15 cellular contexts compared by ENCODE assay signal in the genomic region with DNA sequence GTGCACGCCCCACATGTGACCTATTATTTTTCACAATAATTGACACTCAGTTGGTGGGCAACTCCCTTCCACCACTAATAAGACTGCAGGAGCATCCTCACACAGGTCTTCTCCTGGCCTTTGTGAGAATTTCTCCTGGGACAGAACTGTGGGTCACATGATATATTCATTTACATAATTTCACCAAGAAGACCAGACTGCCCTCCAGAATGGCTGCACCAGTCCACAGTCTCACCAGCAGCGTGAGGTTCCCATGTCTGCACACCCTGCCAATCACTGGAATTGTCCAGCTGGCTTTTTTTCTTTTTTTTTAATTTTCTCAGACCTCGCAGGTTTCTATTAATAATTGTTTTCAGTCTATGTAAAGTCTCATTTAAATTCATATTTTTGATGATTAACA. TPM values are rescaled to one million over a fixed set of nuclear protein-coding genes. Genes with fewer than 3 reads are reported as not detected.
A peak's percentile ranks its signal among the peaks of the same experiment; 100 is the strongest.
DNase-seq lines count a peak whose midpoint lies in the region; ATAC-seq lines count a peak whose summit lies in the region.
"Had no signal": no experiment of that assay in that cellular context is flagged by ENCODE, and none has a peak within 500 bp of the region (broad histone marks: within the 10 kb centered on the region; RNA-seq: fewer than 3 reads in every experiment).

No MANE protein-coding gene starts in this region.

- ATAC-seq in activated naive CD4-positive, alpha-beta T cell treated with anti-CD3 and anti-CD28 coated beads, Interleukin-2, amount 50 U/mL, for 72 hours = no peak
- ATAC-seq in activated T-helper 17 cell treated with anti-CD3 and anti-CD28 coated beads, Interleukin-2, amount 50 U/mL, for 72 hours (replicated peaks) = no peak
- ATAC-seq: CD8-positive, alpha-beta T cell had no signal

- no peak overlapping the region for H2AK5ac ChIP-seq in mesendoderm (ENCODE audit: low read length)

- H3K23ac ChIP-seq in mesendoderm (ENCODE audit: low read length) = no peak overlapping the region

- H3K4me3 Mint-ChIP-seq in activated naive CD4-positive, alpha-beta T cell treated with anti-CD3 and anti-CD28 coated beads, Interleukin-2, amount 50 U/mL, for 24 hours = no peak overlapping the region
- H3K4me3 Mint-ChIP-seq in activated T-helper 17 cell treated with anti-CD3 and anti-CD28 coated beads, Interleukin-2, amount 50 U/mL, for 72 hours = no peak overlapping the region
- H3K4me3 Mint-ChIP-seq: B cell; CD8-positive, alpha-beta T cell; H9 had no signal

- H4K5ac ChIP-seq in mesendoderm (ENCODE audit: low read length) = no peak overlapping the region

- H3K9ac ChIP-seq in Karpas-422 (ENCODE audit: low read length) (no peak overlapping the region), mesendoderm (ENCODE audit: low read length) (no peak overlapping the region)
- H3K9ac ChIP-seq: BLaER1 treated with 17β-estradiol and CSF1 and Interleukin-3, amounts not matched to agents 10 nM and 100 nM had no signal

- no peak overlapping the region for H2AFZ ChIP-seq in Karpas-422 (ENCODE audit: low read length)

- H3K79me1 ChIP-seq in mesendoderm (ENCODE audit: low read length) = peaks cover 3% of the 10 kb centered on the region

- H2BK120ac ChIP-seq in mesendoderm (ENCODE audit: low read depth, low read length) = no peak overlapping the region

- H3K18ac ChIP-seq in mesendoderm (ENCODE audit: low read length) = no peak overlapping the region

- DNase-seq in activated naive CD4-positive, alpha-beta T cell treated with anti-CD3 and anti-CD28 coated beads, Interleukin-2, amount 50 U/mL, for 72 hours (ENCODE audit: low spot score in 2 of 2) = no peak
- DNase-seq in Karpas-422 (peak; percentile 61), mesendoderm (no peak), SIG-M5 (lab: John Stamatoyannopoulos, UW) (no peak), NCI-H1694 (lab: John Stamatoyannopoulos, UW) (no peak)
- DNase-seq: Calu3; CD8-positive, alpha-beta T cell; DMS79 treated with DMSO at 0.1 percent for 48 hours; GF-D8; GOT3; H9 had no signal

- no peaks in the 10 kb centered on the region for H3K27me3 Mint-ChIP-seq in activated naive CD4-positive, alpha-beta T cell treated with anti-CD3 and anti-CD28 coated beads, Interleukin-2, amount 50 U/mL, for 24 hours
- H3K27me3 Mint-ChIP-seq in activated T-helper 17 cell treated with anti-CD3 and anti-CD28 coated beads, Interleukin-2, amount 50 U/mL, for 72 hours = no peaks in the 10 kb centered on the region
- H3K27me3 Mint-ChIP-seq: B cell had no signal

- peak overlapping the region; percentile 91 for H3K27ac ChIP-seq in Karpas-422 (ENCODE audit: low read length)
- no peak overlapping the region for H3K27ac ChIP-seq in mesendoderm (ENCODE audit: low read depth, low read length)
- H3K27ac ChIP-seq: BLaER1 treated with 17β-estradiol and CSF1 and Interleukin-3, amounts not matched to agents 10 nM and 100 nM had no signal

- H3K4me1 Mint-ChIP-seq in activated naive CD4-positive, alpha-beta T cell treated with anti-CD3 and anti-CD28 coated beads, Interleukin-2, amount 50 U/mL, for 24 hours = peaks cover 46% of the 10 kb centered on the region
- peaks cover 8% of the 10 kb centered on the region for H3K4me1 Mint-ChIP-seq in activated T-helper 17 cell treated with anti-CD3 and anti-CD28 coated beads, Interleukin-2, amount 50 U/mL, for 72 hours

- no peaks in the 10 kb centered on the region for H3K36me3 ChIP-seq in Karpas-422 (ENCODE audit: insufficient read depth, low read length)
- no peaks in the 10 kb centered on the region for H3K36me3 ChIP-seq in mesendoderm (ENCODE audit: control insufficient read depth, insufficient read depth, low read length)

- H2BK15ac ChIP-seq in mesendoderm (replicated peaks; ENCODE audit: low read depth) = no peak overlapping the region

- H3K4me2 ChIP-seq in Karpas-422 (ENCODE audit: low read depth, low read length, poor library complexity, severe bottlenecking) (peak overlapping the region; percentile 39), mesendoderm (ENCODE audit: low read length) (no peak overlapping the region)

- no peak overlapping the region for H4K8ac ChIP-seq in mesendoderm (ENCODE audit: low read depth, low read length)

- H3K9me3 Mint-ChIP-seq in activated naive CD4-positive, alpha-beta T cell treated with anti-CD3 and anti-CD28 coated beads, Interleukin-2, amount 50 U/mL, for 24 hours = no peaks in the 10 kb centered on the region
- no peaks in the 10 kb centered on the region for H3K9me3 Mint-ChIP-seq in activated naive CD4-positive, alpha-beta T cell treated with anti-CD3 and anti-CD28 coated beads, Interleukin-2, amount 50 U/mL, for 72 hours
- H3K9me3 Mint-ChIP-seq in activated T-helper 17 cell treated with anti-CD3 and anti-CD28 coated beads, Interleukin-2, amount 50 U/mL, for 72 hours = no peaks in the 10 kb centered on the region
- H3K9me3 Mint-ChIP-seq: CD8-positive, alpha-beta T cell; H9 had no signal

- H3K27ac Mint-ChIP-seq in activated naive CD4-positive, alpha-beta T cell treated with anti-CD3 and anti-CD28 coated beads, Interleukin-2, amount 50 U/mL, for 24 hours = peak overlapping the region; percentile 4
- H3K27ac Mint-ChIP-seq in activated naive CD4-positive, alpha-beta T cell treated with anti-CD3 and anti-CD28 coated beads, Interleukin-2, amount 50 U/mL, for 72 hours = no peak overlapping the region
- peak overlapping the region; percentile 10 for H3K27ac Mint-ChIP-seq in activated T-helper 17 cell treated with anti-CD3 and anti-CD28 coated beads, Interleukin-2, amount 50 U/mL, for 72 hours
- H3K27ac Mint-ChIP-seq: B cell; CD8-positive, alpha-beta T cell; H9 had no signal

- peaks cover 5% of the 10 kb centered on the region for H3K36me3 Mint-ChIP-seq in activated naive CD4-positive, alpha-beta T cell treated with anti-CD3 and anti-CD28 coated beads, Interleukin-2, amount 50 U/mL, for 24 hours
- H3K36me3 Mint-ChIP-seq in activated naive CD4-positive, alpha-beta T cell treated with anti-CD3 and anti-CD28 coated beads, Interleukin-2, amount 50 U/mL, for 72 hours = peaks cover 0 to 5% of the 10 kb centered on the region in 2 donors
- peaks cover 3% of the 10 kb centered on the region for H3K36me3 Mint-ChIP-seq in activated T-helper 17 cell treated with anti-CD3 and anti-CD28 coated beads, Interleukin-2, amount 50 U/mL, for 72 hours (ENCODE audit: low read depth)

- H3K27me3 ChIP-seq in Karpas-422 (ENCODE audit: low read length) (no peaks in the 10 kb centered on the region), mesendoderm (ENCODE audit: insufficient read depth, low read length, poor library complexity) (no peaks in the 10 kb centered on the region)
- H3K27me3 ChIP-seq: BLaER1 treated with 17β-estradiol and CSF1 and Interleukin-3, amounts not matched to agents 10 nM and 100 nM had no signal

- no CpG with 5 or more reads among the region's 3 CpGs for WGBS in mesendoderm (ENCODE audit: extremely low coverage, insufficient coverage, low lambda C conversion rate)

- H3K9me3 ChIP-seq in Karpas-422 (ENCODE audit: low read length) = no peaks in the 10 kb centered on the region
- H3K9me3 ChIP-seq: BLaER1 treated with 17β-estradiol and CSF1 and Interleukin-3, amounts not matched to agents 10 nM and 100 nM had no signal

- no peak overlapping the region for H2BK5ac ChIP-seq in mesendoderm (ENCODE audit: low read length)

- no peaks in the 10 kb centered on the region for H3K9me2 ChIP-seq in Karpas-422 (replicated peaks; ENCODE audit: insufficient read depth, low read length)

- H3K4me1 ChIP-seq in Karpas-422 (ENCODE audit: low read length) (peaks cover 69% of the 10 kb centered on the region), mesendoderm (ENCODE audit: control insufficient read depth, low read depth, low read length) (peaks cover 23% of the 10 kb centered on the region)

- peak overlapping the region; percentile 47 for H3K4ac ChIP-seq in mesendoderm (ENCODE audit: low read depth, low read length)

- H3K79me2 ChIP-seq in Karpas-422 (ENCODE audit: low read length) (peaks cover 11% of the 10 kb centered on the region), mesendoderm (ENCODE audit: control insufficient read depth, insufficient read depth, low read length) (no peaks in the 10 kb centered on the region)

- H3K4me3 ChIP-seq in Karpas-422 (ENCODE audit: low read length) = no peak overlapping the region
- H3K4me3 ChIP-seq in mesendoderm (ENCODE audit: low read length) = no peak overlapping the region
- H3K4me3 ChIP-seq: BLaER1 treated with 17β-estradiol and CSF1 and Interleukin-3, amounts not matched to agents 10 nM and 100 nM had no signal

- H4K20me1 ChIP-seq in Karpas-422 (ENCODE audit: insufficient read depth, low read depth, low read length) = no peaks in the 10 kb centered on the region; the same call in 1 of the 2 replicates
- H4K20me1 ChIP-seq: BLaER1 treated with 17β-estradiol and CSF1 and Interleukin-3, amounts not matched to agents 10 nM and 100 nM had no signal

- H3K56ac ChIP-seq in mesendoderm (ENCODE audit: low read length) = no peak overlapping the region

RNA-seq across cellular contexts. Expression of gene ATP1A1, which starts 41.3 kb away (rescaled TPM):
- total RNA-seq in activated naive CD4-positive, alpha-beta T cell treated with anti-CD3 and anti-CD28 coated beads, Interleukin-2, amount 50 U/mL, for 72 hours = 100 to 1,000 TPM; 220 to 337 TPM
- 931 and 967 TPM in 2 replicates for total RNA-seq in Karpas-422 (2014; rRNA removed; shearing (Covaris generic); ENCODE audit: low replicate concordance)
- 100 to 1,000 TPM; 206 to 244 TPM for total RNA-seq in activated T-helper 17 cell treated with anti-CD3 and anti-CD28 coated beads, Interleukin-2, amount 50 U/mL, for 72 hours
- polyA plus RNA-seq in mesendoderm (2013, experiment 1 of 2) = 182 TPM
- polyA plus RNA-seq in mesendoderm (2013, experiment 2 of 2) = 180 TPM

Comparison
In these comparisons a context has a peak if more than half of its experiments do, and no peak if none do; other contexts are left out.
1. H3K27ac Mint-ChIP-seq: peak in activated naive CD4-positive, alpha-beta T cell treated with anti-CD3 and anti-CD28 coated beads, Interleukin-2, amount 50 U/mL, for 24 hours (single experiment) and activated T-helper 17 cell treated with anti-CD3 and anti-CD28 coated beads, Interleukin-2, amount 50 U/mL, for 72 hours (single experiment); none in activated naive CD4-positive, alpha-beta T cell treated with anti-CD3 and anti-CD28 coated beads, Interleukin-2, amount 50 U/mL, for 72 hours (0 of 2).